ENCODE assay signal across 1 cellular context in genomic region chr15:63072809-63073277, GRCh38.
TF ChIP-seq lines count a peak whose summit lies in the region.

No MANE protein-coding gene starts in this region.

TF ChIP-seq in H1, 55 proteins besides CTCF, POLR2A, EP300 and RAD21:
- TF ChIP-seq, protein P1, sequence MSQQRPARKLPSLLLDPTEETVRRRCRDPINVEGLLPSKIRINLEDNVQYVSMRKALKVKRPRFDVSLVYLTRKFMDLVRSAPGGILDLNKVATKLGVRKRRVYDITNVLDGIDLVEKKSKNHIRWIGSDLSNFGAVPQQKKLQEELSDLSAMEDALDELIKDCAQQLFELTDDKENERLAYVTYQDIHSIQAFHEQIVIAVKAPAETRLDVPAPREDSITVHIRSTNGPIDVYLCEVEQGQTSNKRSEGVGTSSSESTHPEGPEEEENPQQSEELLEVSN (IDR thresholded peaks at IDR 0.05) = peak; percentile 70
- no peak for TF ChIP-seq MAFK (IDR thresholded peaks at IDR 0.05; ENCODE audit: low read depth, low read length)
